ENCODE assay signal across 23 cellular contexts in the genomic region with DNA sequence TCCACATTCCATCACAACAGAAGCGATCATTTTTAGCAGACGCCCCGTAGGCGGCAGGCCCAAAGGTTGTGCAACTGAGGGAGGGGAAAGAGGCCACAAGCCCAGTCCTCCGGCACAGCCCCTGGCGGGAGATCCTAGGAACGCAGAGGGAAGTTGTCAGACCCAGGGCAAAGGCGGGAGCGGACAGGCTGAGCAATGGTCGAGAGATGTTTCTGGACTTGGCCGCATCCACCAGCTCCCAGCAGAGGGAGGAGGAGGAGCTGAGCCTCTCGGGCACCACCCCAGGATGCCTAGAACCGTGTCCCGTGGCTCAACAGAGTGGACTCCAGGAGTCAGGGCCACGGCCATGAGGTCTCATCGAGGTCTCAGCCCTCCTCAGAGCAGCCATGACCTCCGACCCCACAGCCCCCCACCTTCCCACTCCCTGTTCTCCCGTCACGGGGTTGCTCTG. TPM values are rescaled to one million over a fixed set of nuclear protein-coding genes. Genes with fewer than 3 reads are reported as not detected.
DNase-seq lines count a peak whose midpoint lies in the region; ATAC-seq, FAIRE-seq and TF ChIP-seq lines count a peak whose summit lies in the region.
"Had no signal": no experiment of that assay in that cellular context is flagged by ENCODE, and none has a peak within 500 bp of the region (broad histone marks: within the 10 kb centered on the region; RNA-seq: fewer than 3 reads in every experiment).

No MANE protein-coding gene starts in this region.

- DNase-seq in AG20443 (ENCODE audit: low spot score) (peak; percentile 58), Peyer's patch (peak in 2 of 3 donors; percentile 44 to 54), fibroblast of villous mesenchyme (ENCODE audit: low read depth) (peak; percentile 45), GM03348 (ENCODE audit: low spot score) (no peak), RCC 7860 (ENCODE audit: low spot score) (no peak)
- DNase-seq: activated CD4-positive, alpha-beta T cell treated with anti-CD3 and anti-CD28 coated beads, Interleukin-2, amount 50 U/mL, for 1 hour; activated CD8-positive, alpha-beta memory T cell treated with anti-CD3 and anti-CD28 coated beads, Interleukin-2, amount 50 U/mL, for 4 hours; DMS 273 treated with DMSO at 0.1 percent for 48 hours; HFFc6; left cardiac atrium; NCI-H1436; NCI-H2171 treated with DMSO at 0.1 percent for 48 hours; NCI-H774; stimulated activated CD8-positive, alpha-beta memory T cell treated with anti-CD3 and anti-CD28 coated beads, Interleukin-4, amount 100 ng/mL, for 48 hours; substantia nigra; WERI-Rb-1 had no signal

- no peak for TF ChIP-seq POLR2A in Peyer's patch (IDR thresholded peaks at IDR 0.05)

- H2AFZ ChIP-seq in parathyroid adenoma = peak overlapping the region; percentile 9

- H3K4me1 ChIP-seq in Peyer's patch (no peaks in the 10 kb centered on the region), parathyroid adenoma (peaks cover 33% of the 10 kb centered on the region)
- H3K4me1 ChIP-seq: SJSA1 had no signal

- H3K27ac ChIP-seq in Peyer's patch = no peak overlapping the region
- no peak overlapping the region for H3K27ac ChIP-seq in parathyroid adenoma
- H3K27ac ChIP-seq: C4-2B, SJSA1 had no signal

- TF ChIP-seq CTCF in Peyer's patch (IDR thresholded peaks at IDR 0.05) (no peak), fibroblast of villous mesenchyme (IDR thresholded peaks at IDR 0.05; ENCODE audit: insufficient read depth, low read depth, low read length) (no peak), parathyroid adenoma (IDR thresholded peaks at IDR 0.05) (no peak)

- no peak for FAIRE-seq in RCC 7860 (lab: Jason Lieb, UNC)
- FAIRE-seq: frontal cortex had no signal

- no peak overlapping the region for H3K9ac ChIP-seq in parathyroid adenoma

- ATAC-seq in GM19467 (IDR thresholded peaks at IDR 0.05; ENCODE audit: unreplicated experiment) (no peak), HG03139 (IDR thresholded peaks at IDR 0.05; ENCODE audit: unreplicated experiment) (no peak)
- ATAC-seq: T-helper 17 cell had no signal

- no peaks in the 10 kb centered on the region for H3K79me2 ChIP-seq in parathyroid adenoma

- H3K9me3 ChIP-seq in Peyer's patch (peaks cover 0 to 6% (median 0%) of the 10 kb centered on the region in 4 donors), parathyroid adenoma (ENCODE audit: control insufficient read depth, low read length) (no peaks in the 10 kb centered on the region)
- H3K9me3 ChIP-seq: SJSA1 had no signal

- H3K4me3 ChIP-seq in Peyer's patch (no peak overlapping the region), fibroblast of villous mesenchyme (ENCODE audit: low read depth, low read length) (no peak overlapping the region), parathyroid adenoma (ENCODE audit: low read depth, low read length) (no peak overlapping the region)
- H3K4me3 ChIP-seq: SJSA1 had no signal

- H3K27me3 ChIP-seq in Peyer's patch (no peaks in the 10 kb centered on the region), parathyroid adenoma (ENCODE audit: control insufficient read depth, insufficient read depth, low read length) (no peaks in the 10 kb centered on the region)

- H3K36me3 ChIP-seq in Peyer's patch = no peaks in the 10 kb centered on the region
- no peaks in the 10 kb centered on the region for H3K36me3 ChIP-seq in parathyroid adenoma (ENCODE audit: control insufficient read depth, insufficient read depth, low read length)
- H3K36me3 ChIP-seq: SJSA1, WERI-Rb-1 had no signal

- no peak overlapping the region for H3K4me2 ChIP-seq in parathyroid adenoma (ENCODE audit: low read length)

RNA-seq across cellular contexts. Expression of a gene that starts 38.0 kb away (rescaled TPM):
- not detected for total RNA-seq in Peyer's patch
- total RNA-seq in fibroblast of villous mesenchyme = not detected in 2 replicates
- total RNA-seq: HFFc6, SJSA1, T-helper 17 cell had no signal

Comparison
In these comparisons a context has a peak if more than half of its experiments do, and no peak if none do; other contexts are left out.
1. DNase-seq: peak in AG20443 (single experiment), Peyer's patch (2 of 3) and fibroblast of villous mesenchyme (single experiment); none in GM03348 (single experiment) and RCC 7860 (single experiment).